Comparison of ENCODE assay signal across 8 cellular contexts in genomic region chr22:40238425-40239344, GRCh38.
DNase-seq lines count a peak whose midpoint lies in the region; ATAC-seq and TF ChIP-seq lines count a peak whose summit lies in the region.

No MANE protein-coding gene starts in this region.

- H3T11ph ChIP-seq in H9 (ENCODE audit: low read length): no peak overlapping the region

- H4K8ac ChIP-seq in H9 (replicated peaks; ENCODE audit: insufficient read length, low read depth, low read length): no peak overlapping the region

- H3K23ac ChIP-seq in H9 (ENCODE audit: insufficient read length, low read depth, low read length): no peak overlapping the region

- H3K27ac ChIP-seq in H9 (ENCODE audit: insufficient read length, low read depth, low read length) (no peak overlapping the region), skeletal muscle tissue (ENCODE audit: low read depth, low read length) (peak overlapping the region; percentile 23)

- no peaks in the 10 kb centered on the region for H3K23me2 ChIP-seq in H9 (ENCODE audit: insufficient read length, low read depth, low read length, poor library complexity, severe bottlenecking)

- no peaks in the 10 kb centered on the region for H3K36me3 ChIP-seq in skeletal muscle tissue (ENCODE audit: control insufficient read depth in 3 of 3, insufficient read depth in 3 of 3, low read length in 3 of 3)

- H3K4me1 Mint-ChIP-seq in H9 (peaks cover 44 to 58% of the 10 kb centered on the region in 2 experiments), WTC11 (peaks cover 51% of the 10 kb centered on the region)

- no peak for TF ChIP-seq CTCF in H9 (conservative IDR thresholded peaks at IDR 0.05)
- no peak for TF ChIP-seq CTCF in WTC11 (IDR thresholded peaks at IDR 0.05)

- H3K9me3 Mint-ChIP-seq in H9 (no peaks in the 10 kb centered on the region), WTC11 (no peaks in the 10 kb centered on the region)

- H3K27ac Mint-ChIP-seq in H9: peak overlapping the region in 2 of 3 experiments; percentile 66 to 81; a peak in 5 of 7 replicates
- peak overlapping the region; percentile 89 for H3K27ac Mint-ChIP-seq in WTC11

- H2BK20ac ChIP-seq in H9 (ENCODE audit: low read depth, low read length, poor library complexity, severe bottlenecking): no peak overlapping the region

- H3K14ac ChIP-seq in H9 (ENCODE audit: insufficient read depth, low read length): no peak overlapping the region

- no peak overlapping the region for H2BK5ac ChIP-seq in H9 (ENCODE audit: insufficient read length, low read length)

- DNase-seq in H9 (no peak), WTC11 (ENCODE audit: low spot score) (no peak), foreskin melanocyte (peak; percentile 43), middle frontal gyrus (ENCODE audit: extremely low spot score, low spot score) (no peak), NCI-H2029 (lab: John Stamatoyannopoulos, UW) (no peak), inferior parietal cortex (ENCODE audit: extremely low spot score) (no peak), NOMO-1 treated with dmso at 0.1 percent for 144 hours (lab: John Stamatoyannopoulos, UW; ENCODE audit: unreplicated experiment) (no peak)

- H2AFZ ChIP-seq in H9 (ENCODE audit: low read length): no peak overlapping the region

- no peak overlapping the region for H2BK12ac ChIP-seq in H9 (ENCODE audit: insufficient read length, low read depth, low read length)

- H3K27me3 Mint-ChIP-seq in H9 (ENCODE audit: low read depth): no peaks in the 10 kb centered on the region
- no peaks in the 10 kb centered on the region for H3K27me3 Mint-ChIP-seq in WTC11 (ENCODE audit: low read depth)

- H3K27me3 ChIP-seq in H9 (ENCODE audit: insufficient read depth, low read length): no peaks in the 10 kb centered on the region
- H3K27me3 ChIP-seq in skeletal muscle tissue (ENCODE audit: control insufficient read depth in 3 of 3, insufficient read depth in 3 of 3, low read length in 3 of 3): no peaks in the 10 kb centered on the region

- H3K4me2 ChIP-seq in H9 (ENCODE audit: insufficient read depth, insufficient read length, low read length): no peak overlapping the region

- no peak overlapping the region for H3K56ac ChIP-seq in H9 (ENCODE audit: insufficient read length, low read depth, low read length)

- no peak overlapping the region for H3K18ac ChIP-seq in H9 (ENCODE audit: insufficient read length, low read depth, low read length)

- peaks cover 14% of the 10 kb centered on the region for H3K79me1 ChIP-seq in H9 (ENCODE audit: insufficient read depth, low read depth, low read length, poor library complexity, severe bottlenecking)

- H4K5ac ChIP-seq in H9 (ENCODE audit: insufficient read length, low read depth, low read length): no peak overlapping the region

- no peak overlapping the region for H3K9ac ChIP-seq in H9 (ENCODE audit: extremely low read depth, insufficient read length, low read length)
- H3K9ac ChIP-seq in skeletal muscle tissue (ENCODE audit: low read depth in 1 of 3, low read length in 3 of 3): no peak overlapping the region

- CTCF ChIA-PET in WTC11 (lab: Charles Lee): no interaction called here

- H4K20me1 ChIP-seq in H9 (ENCODE audit: control insufficient read depth, insufficient read depth, insufficient read length): peaks cover 3% of the 10 kb centered on the region

- H3K9me3 ChIP-seq in H9 (ENCODE audit: control insufficient read depth, low read depth, low read length) (no peaks in the 10 kb centered on the region), skeletal muscle tissue (ENCODE audit: control insufficient read depth in 3 of 3, low read length in 3 of 3) (no peaks in the 10 kb centered on the region)

- ATAC-seq in WTC11: peak; percentile 44

- H2BK120ac ChIP-seq in H9 (ENCODE audit: low read depth, low read length, poor library complexity, severe bottlenecking): no peak overlapping the region

- H3K79me2 ChIP-seq in H9 (ENCODE audit: insufficient read depth, low read length): peaks cover 37% of the 10 kb centered on the region; the same call in 1 of the 2 replicates

- peaks cover 4% of the 10 kb centered on the region; the same call in 1 of the 2 replicates for H3K4me1 ChIP-seq in H9 (ENCODE audit: insufficient read depth, low read length)
- H3K4me1 ChIP-seq in skeletal muscle tissue (ENCODE audit: control insufficient read depth in 3 of 3, insufficient read depth in 3 of 3, low read length in 3 of 3): peaks cover 35 to 43% (median 39%) of the 10 kb centered on the region in 3 donors

- no peak overlapping the region for H3K4me3 ChIP-seq in skeletal muscle tissue (ENCODE audit: low read length in 3 of 3)

- H2BK15ac ChIP-seq in H9 (ENCODE audit: low read depth, low read length): no peak overlapping the region

- H3K4me3 Mint-ChIP-seq in H9 (no peak overlapping the region), WTC11 (no peak overlapping the region)

- H3K4ac ChIP-seq in H9 (ENCODE audit: low read depth, low read length): no peak overlapping the region

- POLR2A ChIA-PET in WTC11 (lab: Charles Lee): interaction anchor here (0.6 kb wide), 2 partner anchors 19 to 31 kb away, joined by 3 to 8 read pairs; no protein-coding TSS in a partner anchor

- H4K91ac ChIP-seq in H9 (ENCODE audit: insufficient read length, low read depth, low read length): no peak overlapping the region

- no CpG with 5 or more reads among the region's 16 CpGs for WGBS in H9 (ENCODE audit: extremely low coverage, insufficient read length, low lambda C conversion rate)

- no peak overlapping the region for H2AK5ac ChIP-seq in H9 (ENCODE audit: insufficient read length, low read length)

- H3K36me3 Mint-ChIP-seq in H9 (ENCODE audit: insufficient read depth in 1 of 3, low read depth in 3 of 3) (peaks cover 0 to 15% (median 7%) of the 10 kb centered on the region in 3 experiments; a peak in 6 of 7 replicates), WTC11 (no peaks in the 10 kb centered on the region)

TF ChIP-seq in WTC11, 78 proteins besides CTCF, POLR2A, EP300 and RAD21:
- TF ChIP-seq MLX (CRISPR knock-in tag; IDR thresholded peaks at IDR 0.05): no peak
- peak; percentile 46; the same call in 1 of the 2 replicates for TF ChIP-seq ZNF121 (CRISPR knock-in tag; IDR thresholded peaks at IDR 0.05)
